Comparison of ENCODE assay signal across 21 cellular contexts in the genomic region with DNA sequence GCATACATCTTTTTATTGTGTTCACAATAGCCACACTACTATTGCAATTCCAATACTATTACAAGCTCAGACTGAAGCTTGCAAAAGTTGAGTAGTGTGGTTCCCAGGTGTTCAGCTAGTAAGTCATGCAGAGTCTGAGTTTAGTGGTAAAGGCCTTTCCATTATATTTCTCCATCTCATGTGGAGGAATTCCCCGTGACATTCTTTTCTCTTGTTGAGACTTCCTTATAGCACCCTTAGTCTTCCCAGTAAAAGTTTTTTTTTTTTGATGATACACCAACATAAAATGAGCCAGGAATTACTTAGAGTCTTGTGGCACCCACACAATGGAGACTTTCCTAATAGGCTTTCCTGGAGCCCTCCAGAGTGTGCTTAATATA.
A peak's percentile ranks its signal among the peaks of the same experiment; 100 is the strongest.
DNase-seq lines count a peak whose midpoint lies in the region; ATAC-seq and TF ChIP-seq lines count a peak whose summit lies in the region.
"Had no signal": no experiment of that assay in that cellular context is flagged by ENCODE, and none has a peak within 500 bp of the region (broad histone marks: within the 10 kb centered on the region; RNA-seq: fewer than 3 reads in every experiment).

No MANE protein-coding gene starts in this region.

- no peaks in the 10 kb centered on the region for H3K9me3 Mint-ChIP-seq in chondrocyte (ENCODE audit: low read depth)
- no peaks in the 10 kb centered on the region for H3K9me3 Mint-ChIP-seq in activated CD8-positive, alpha-beta T cell treated with anti-CD3 and anti-CD28 coated beads, Interleukin-2, amount 10 ng/mL, durations not matched to agents 7 days and 5 days (ENCODE audit: insufficient read depth)
- H3K9me3 Mint-ChIP-seq: activated T-helper 17 cell treated with anti-CD3 and anti-CD28 coated beads, Interleukin-2, amount 50 U/mL, for 72 hours; CD4-positive, alpha-beta T cell had no signal

- H3K9me2 ChIP-seq in Karpas-422 (replicated peaks; ENCODE audit: insufficient read depth, low read length): no peaks in the 10 kb centered on the region

- intact Hi-C loops in left colon (cut with DNase I, micrococcal nuclease): no loop called here

- ATAC-seq in left colon: peak; percentile 94
- ATAC-seq in activated CD8-positive, alpha-beta T cell treated with anti-CD3 and anti-CD28 coated beads, Interleukin-2, amount 10 ng/mL, durations not matched to agents 7 days and 5 days: no peak
- ATAC-seq: activated CD4-positive, alpha-beta T cell treated with anti-CD3 and anti-CD28 coated beads for 36 hours; activated CD8-positive, alpha-beta memory T cell treated with anti-CD3 and anti-CD28 coated beads, Interleukin-2, amount 10 ng/mL, durations not matched to agents 7 days and 5 days; activated T-helper 17 cell treated with anti-CD3 and anti-CD28 coated beads, Interleukin-2, amount 50 U/mL, for 72 hours; gastrocnemius medialis; stimulated activated naive CD8-positive, alpha-beta T cell treated with anti-CD3 and anti-CD28 coated beads, Interleukin-15, Interleukin-2, amounts not matched to agents 100 U/mL and 50 U/mL, for 24 hours had no signal

- H3K27me3 ChIP-seq in Karpas-422 (ENCODE audit: low read length): no peaks in the 10 kb centered on the region
- H3K27me3 ChIP-seq: dorsolateral prefrontal cortex, gastrocnemius medialis, tibial nerve had no signal

- H3K36me3 ChIP-seq in Karpas-422 (ENCODE audit: insufficient read depth, low read length): no peaks in the 10 kb centered on the region
- H3K36me3 ChIP-seq: gastrocnemius medialis, HAP-1, tibial nerve had no signal

- POLR2A ChIA-PET in activated CD8-positive, alpha-beta T cell treated with anti-CD3 and anti-CD28 coated beads, Interleukin-2, amount 10 ng/mL, durations not matched to agents 7 days and 5 days (lab: Charles Lee): no interaction called here

- DNase-seq in EH (ENCODE audit: low read depth) (peak; percentile 52), Karpas-422 (no peak), chondrocyte (ENCODE audit: low spot score) (no peak), left colon (no peak), mucosa of gallbladder (ENCODE audit: low spot score) (no peak), NCI-H2171 (lab: John Stamatoyannopoulos, UW) (no peak)
- DNase-seq in activated CD8-positive, alpha-beta T cell treated with anti-CD3 and anti-CD28 coated beads, Interleukin-2, amount 10 ng/mL, durations not matched to agents 7 days and 5 days: no peak
- no peak for DNase-seq in stimulated activated CD4-positive, alpha-beta T cell treated with anti-CD3 and anti-CD28 coated beads, Interleukin-4, amount 100 ng/mL, for 4 hours
- DNase-seq: activated CD4-positive, alpha-beta T cell treated with anti-CD3 and anti-CD28 coated beads for 36 hours; activated CD8-positive, alpha-beta memory T cell treated with anti-CD3 and anti-CD28 coated beads, Interleukin-2, amount 10 ng/mL, durations not matched to agents 7 days and 5 days; CD4-positive, alpha-beta T cell; DMS53; dorsolateral prefrontal cortex; gastrocnemius medialis; left cardiac atrium; MM.1S; NCI-H1436; stimulated activated naive CD8-positive, alpha-beta T cell treated with anti-CD3 and anti-CD28 coated beads, Interleukin-15, Interleukin-2, amounts not matched to agents 100 U/mL and 50 U/mL, for 24 hours had no signal

- no peak overlapping the region for H3K4me2 ChIP-seq in Karpas-422 (ENCODE audit: low read depth, low read length, poor library complexity, severe bottlenecking)

- H3K4me3 ChIP-seq in Karpas-422 (ENCODE audit: low read length): no peak overlapping the region
- H3K4me3 ChIP-seq: gastrocnemius medialis, HAP-1, tibial nerve had no signal

- H4K20me1 ChIP-seq in Karpas-422 (ENCODE audit: insufficient read depth, low read depth, low read length): no peaks in the 10 kb centered on the region

- H3K4me1 Mint-ChIP-seq in chondrocyte (ENCODE audit: low read depth): peaks cover 78% of the 10 kb centered on the region
- peaks cover 3% of the 10 kb centered on the region for H3K4me1 Mint-ChIP-seq in activated CD8-positive, alpha-beta T cell treated with anti-CD3 and anti-CD28 coated beads, Interleukin-2, amount 10 ng/mL, durations not matched to agents 7 days and 5 days (ENCODE audit: low read depth)

- no peaks in the 10 kb centered on the region for H3K27me3 Mint-ChIP-seq in chondrocyte (ENCODE audit: low read depth)
- H3K27me3 Mint-ChIP-seq in activated CD8-positive, alpha-beta T cell treated with anti-CD3 and anti-CD28 coated beads, Interleukin-2, amount 10 ng/mL, durations not matched to agents 7 days and 5 days (ENCODE audit: low read depth): no peaks in the 10 kb centered on the region
- H3K27me3 Mint-ChIP-seq: activated CD4-positive, alpha-beta T cell treated with anti-CD3 and anti-CD28 coated beads for 36 hours; activated CD8-positive, alpha-beta memory T cell treated with anti-CD3 and anti-CD28 coated beads, Interleukin-2, amount 10 ng/mL, durations not matched to agents 7 days and 5 days; activated T-helper 17 cell treated with anti-CD3 and anti-CD28 coated beads, Interleukin-2, amount 50 U/mL, for 72 hours; CD4-positive, alpha-beta T cell had no signal

- H3K27ac Mint-ChIP-seq in chondrocyte (ENCODE audit: unreplicated experiment): peak overlapping the region; percentile 45
- no peak overlapping the region for H3K27ac Mint-ChIP-seq in activated CD8-positive, alpha-beta T cell treated with anti-CD3 and anti-CD28 coated beads, Interleukin-2, amount 10 ng/mL, durations not matched to agents 7 days and 5 days
- H3K27ac Mint-ChIP-seq: activated CD4-positive, alpha-beta T cell treated with anti-CD3 and anti-CD28 coated beads for 36 hours; activated CD8-positive, alpha-beta memory T cell treated with anti-CD3 and anti-CD28 coated beads, Interleukin-2, amount 10 ng/mL, durations not matched to agents 7 days and 5 days; activated T-helper 17 cell treated with anti-CD3 and anti-CD28 coated beads, Interleukin-2, amount 50 U/mL, for 72 hours; CD4-positive, alpha-beta T cell had no signal

- H3K4me3 Mint-ChIP-seq in chondrocyte (ENCODE audit: unreplicated experiment): no peak overlapping the region
- H3K4me3 Mint-ChIP-seq in activated CD8-positive, alpha-beta T cell treated with anti-CD3 and anti-CD28 coated beads, Interleukin-2, amount 10 ng/mL, durations not matched to agents 7 days and 5 days: no peak overlapping the region
- H3K4me3 Mint-ChIP-seq: activated CD4-positive, alpha-beta T cell treated with anti-CD3 and anti-CD28 coated beads for 36 hours; activated CD8-positive, alpha-beta memory T cell treated with anti-CD3 and anti-CD28 coated beads, Interleukin-2, amount 10 ng/mL, durations not matched to agents 7 days and 5 days; activated T-helper 17 cell treated with anti-CD3 and anti-CD28 coated beads, Interleukin-2, amount 50 U/mL, for 72 hours; CD4-positive, alpha-beta T cell had no signal

- no peak overlapping the region for H3K9ac ChIP-seq in Karpas-422 (ENCODE audit: low read length)

- H3K36me3 Mint-ChIP-seq in chondrocyte (ENCODE audit: low read depth): peaks cover 2% of the 10 kb centered on the region
- no peaks in the 10 kb centered on the region for H3K36me3 Mint-ChIP-seq in activated CD8-positive, alpha-beta T cell treated with anti-CD3 and anti-CD28 coated beads, Interleukin-2, amount 10 ng/mL, durations not matched to agents 7 days and 5 days (ENCODE audit: low read depth)

- peaks cover 44% of the 10 kb centered on the region for H3K4me1 ChIP-seq in Karpas-422 (ENCODE audit: low read length)

- CTCF ChIA-PET in activated CD8-positive, alpha-beta T cell treated with anti-CD3 and anti-CD28 coated beads, Interleukin-2, amount 10 ng/mL, durations not matched to agents 7 days and 5 days (lab: Charles Lee): no interaction called here

- no peaks in the 10 kb centered on the region for H3K9me3 ChIP-seq in Karpas-422 (ENCODE audit: low read length)
- H3K9me3 ChIP-seq: gastrocnemius medialis, HAP-1, tibial nerve had no signal

- H2AFZ ChIP-seq in Karpas-422 (ENCODE audit: low read length): no peak overlapping the region

- no peak for TF ChIP-seq CTCF in chondrocyte (IDR thresholded peaks at IDR 0.05)

- 0 out of 2 replicates have a peak overlapping the region, but pooled peaks have one; percentile 16 for H3K27ac ChIP-seq in Karpas-422 (ENCODE audit: low read length)
- H3K27ac ChIP-seq: gastrocnemius medialis had no signal

- H3K79me2 ChIP-seq in Karpas-422 (ENCODE audit: low read length): peaks cover 88% of the 10 kb centered on the region
